8 cellular contexts compared by ENCODE assay signal in genomic region chr5:115544371-115545064, GRCh38. TPM values are rescaled to one million over a fixed set of nuclear protein-coding genes. Genes with fewer than 3 reads are reported as not detected.
A peak's percentile ranks its signal among the peaks of the same experiment; 100 is the strongest.
DNase-seq lines count a peak whose midpoint lies in the region; ATAC-seq and TF ChIP-seq lines count a peak whose summit lies in the region.

A gene with protein sequence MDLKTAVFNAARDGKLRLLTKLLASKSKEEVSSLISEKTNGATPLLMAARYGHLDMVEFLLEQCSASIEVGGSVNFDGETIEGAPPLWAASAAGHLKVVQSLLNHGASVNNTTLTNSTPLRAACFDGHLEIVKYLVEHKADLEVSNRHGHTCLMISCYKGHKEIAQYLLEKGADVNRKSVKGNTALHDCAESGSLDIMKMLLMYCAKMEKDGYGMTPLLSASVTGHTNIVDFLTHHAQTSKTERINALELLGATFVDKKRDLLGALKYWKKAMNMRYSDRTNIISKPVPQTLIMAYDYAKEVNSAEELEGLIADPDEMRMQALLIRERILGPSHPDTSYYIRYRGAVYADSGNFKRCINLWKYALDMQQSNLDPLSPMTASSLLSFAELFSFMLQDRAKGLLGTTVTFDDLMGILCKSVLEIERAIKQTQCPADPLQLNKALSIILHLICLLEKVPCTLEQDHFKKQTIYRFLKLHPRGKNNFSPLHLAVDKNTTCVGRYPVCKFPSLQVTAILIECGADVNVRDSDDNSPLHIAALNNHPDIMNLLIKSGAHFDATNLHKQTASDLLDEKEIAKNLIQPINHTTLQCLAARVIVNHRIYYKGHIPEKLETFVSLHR (minus strand): TSS chr5:115544775. CDS start chr5:115543493, 1,282 bp downstream.

- DNase-seq in BJ (ENCODE audit: low read depth) (peak; percentile 85), NCI-H526 treated with DMSO at 0.1 percent for 48 hours (lab: John Stamatoyannopoulos, UW) (peak; percentile 82), cortex of kidney (lab: John Stamatoyannopoulos, UW) (peak; percentile 59), left lobe of liver (ENCODE audit: low spot score) (peak; percentile 98)
- peak; percentile 96 for DNase-seq in activated CD4-positive, alpha-beta T cell treated with anti-CD3 and anti-CD28 coated beads, Interleukin-2, amount 10 ng/mL, durations not matched to agents 7 days and 5 days
- DNase-seq in stimulated activated CD4-positive, alpha-beta T cell treated with anti-CD3 and anti-CD28 coated beads, Interleukin-2, amount 100 ng/mL, for 4 hours (ENCODE audit: low read depth), result peak; percentile 96

- H3K9me3 Mint-ChIP-seq in activated CD4-positive, alpha-beta T cell treated with anti-CD3 and anti-CD28 coated beads, Interleukin-2, amount 10 ng/mL, durations not matched to agents 7 days and 5 days, result peaks cover 7% of the 10 kb centered on the region

- peaks cover 2% of the 10 kb centered on the region; the same call in 1 of the 2 replicates for H3K36me3 ChIP-seq in BJ (ENCODE audit: control insufficient read depth, insufficient read depth, low read length)

- no peaks in the 10 kb centered on the region for H3K27me3 ChIP-seq in BJ (ENCODE audit: control insufficient read depth, insufficient read depth, low read length)

- H3K36me3 Mint-ChIP-seq in activated CD4-positive, alpha-beta T cell treated with anti-CD3 and anti-CD28 coated beads, Interleukin-2, amount 10 ng/mL, durations not matched to agents 7 days and 5 days (ENCODE audit: low read depth), result peaks cover 48% of the 10 kb centered on the region

- POLR2A ChIA-PET in BJ (lab: Charles Lee), result interaction anchor here (0.6 to 1.0 kb wide), 5 partner anchors 8 to 1736 kb away, joined by 3 to 11 read pairs (median 3); partner anchors contain the start of gene TICAM2
- POLR2A ChIA-PET in activated CD4-positive, alpha-beta T cell treated with anti-CD3 and anti-CD28 coated beads, Interleukin-2, amount 10 ng/mL, durations not matched to agents 7 days and 5 days (lab: Charles Lee), result no interaction called here

- peaks cover 48% of the 10 kb centered on the region for H3K4me1 Mint-ChIP-seq in activated CD4-positive, alpha-beta T cell treated with anti-CD3 and anti-CD28 coated beads, Interleukin-2, amount 10 ng/mL, durations not matched to agents 7 days and 5 days

- CTCF ChIA-PET in BJ (lab: Yijun Ruan, JAX), result interaction anchor here (0.7 to 1.6 kb wide), 8 partner anchors 16 to 214 kb away, joined by 3 to 4 read pairs (median 3); no protein-coding TSS in a partner anchor
- CTCF ChIA-PET in activated CD4-positive, alpha-beta T cell treated with anti-CD3 and anti-CD28 coated beads, Interleukin-2, amount 10 ng/mL, durations not matched to agents 7 days and 5 days (lab: Charles Lee), result interaction anchor here (1.0 to 1.4 kb wide), 4 partner anchors 11 to 28 kb away, joined by 3 to 6 read pairs (median 4); no protein-coding TSS in a partner anchor

- H3K4me3 Mint-ChIP-seq in activated CD4-positive, alpha-beta T cell treated with anti-CD3 and anti-CD28 coated beads, Interleukin-2, amount 10 ng/mL, durations not matched to agents 7 days and 5 days, result peak within 1 kb of the TSS; percentile 99

- no peaks in the 10 kb centered on the region for H3K27me3 Mint-ChIP-seq in activated CD4-positive, alpha-beta T cell treated with anti-CD3 and anti-CD28 coated beads, Interleukin-2, amount 10 ng/mL, durations not matched to agents 7 days and 5 days

- peak within 1 kb of the TSS; percentile 100 for H3K27ac Mint-ChIP-seq in activated CD4-positive, alpha-beta T cell treated with anti-CD3 and anti-CD28 coated beads, Interleukin-2, amount 10 ng/mL, durations not matched to agents 7 days and 5 days

- ATAC-seq in GM19324 (IDR thresholded peaks at IDR 0.05; ENCODE audit: low FRiP score, unreplicated experiment), result peak; percentile 98
- peak; percentile 95 for ATAC-seq in HG03469 (IDR thresholded peaks at IDR 0.05; ENCODE audit: unreplicated experiment)
- peak; percentile 89 for ATAC-seq in left lobe of liver

- TF ChIP-seq CTCF in BJ (IDR thresholded peaks at IDR 0.05; ENCODE audit: insufficient read depth, low read depth, low read length), result no peak

- H3K4me3 ChIP-seq in BJ (ENCODE audit: low read depth, low read length), result peak within 1 kb of the TSS; percentile 79

RNA-seq across cellular contexts. Expression of the gene that starts here (rescaled TPM):
- 4.5 and 9.3 TPM in 2 replicates for polyA plus RNA-seq in BJ (2011; rRNA removed)
- polyA minus RNA-seq in BJ (2011; rRNA and poly(A)+ RNA removed), result 8.6 and 10.3 TPM in 2 replicates
- 10 to 100 TPM; 13.9 to 15.5 TPM for total RNA-seq in activated CD4-positive, alpha-beta T cell treated with anti-CD3 and anti-CD28 coated beads, Interleukin-2, amount 10 ng/mL, durations not matched to agents 7 days and 5 days
- 7.6 TPM for total RNA-seq in left lobe of liver

Comparison
In these comparisons a context has a peak if more than half of its experiments do, and no peak if none do; other contexts are left out.
1. Peak in every context shown above with its lines: DNase-seq, ATAC-seq and H3K4me3 ChIP-seq.